In genomic region chr10:70381491-70382421, GRCh38 we compare ENCODE assay signal across 1 cellular context.
TF ChIP-seq lines count a peak whose summit lies in the region.

No MANE protein-coding gene starts in this region.

TF ChIP-seq in HepG2, 621 proteins besides CTCF, POLR2A, EP300 and RAD21 (continued from another document and continues in another):
- no peak for TF ChIP-seq MNT (IDR thresholded peaks at IDR 0.05)
- TF ChIP-seq ZNF768 (CRISPR knock-in tag; IDR thresholded peaks at IDR 0.05): no peak; the same call in 1 of the 2 replicates
- peak; percentile 66; the same call in 1 of the 2 replicates for TF ChIP-seq PHF21A (CRISPR knock-in tag; IDR thresholded peaks at IDR 0.05)
- TF ChIP-seq EED (CRISPR knock-in tag; IDR thresholded peaks at IDR 0.05): no peak
- TF ChIP-seq ZNF781 (CRISPR knock-in tag; IDR thresholded peaks at IDR 0.05; ENCODE audit: borderline replicate concordance, not compliant biosample characterization): peak; percentile 17
- no peak for TF ChIP-seq SOX6 (IDR thresholded peaks at IDR 0.05)
- no peak; the same call in 1 of the 2 replicates for TF ChIP-seq SOX6 (CRISPR knock-in tag; IDR thresholded peaks at IDR 0.05)
- no peak for TF ChIP-seq KLF15 (CRISPR knock-in tag; IDR thresholded peaks at IDR 0.05; ENCODE audit: borderline replicate concordance)
- no peak for TF ChIP-seq ZNF335 (CRISPR knock-in tag; IDR thresholded peaks at IDR 0.05)
- TF ChIP-seq ZNF547 (CRISPR knock-in tag; IDR thresholded peaks at IDR 0.05): peak; percentile 47; the same call in 1 of the 2 replicates
- TF ChIP-seq, protein P1, sequence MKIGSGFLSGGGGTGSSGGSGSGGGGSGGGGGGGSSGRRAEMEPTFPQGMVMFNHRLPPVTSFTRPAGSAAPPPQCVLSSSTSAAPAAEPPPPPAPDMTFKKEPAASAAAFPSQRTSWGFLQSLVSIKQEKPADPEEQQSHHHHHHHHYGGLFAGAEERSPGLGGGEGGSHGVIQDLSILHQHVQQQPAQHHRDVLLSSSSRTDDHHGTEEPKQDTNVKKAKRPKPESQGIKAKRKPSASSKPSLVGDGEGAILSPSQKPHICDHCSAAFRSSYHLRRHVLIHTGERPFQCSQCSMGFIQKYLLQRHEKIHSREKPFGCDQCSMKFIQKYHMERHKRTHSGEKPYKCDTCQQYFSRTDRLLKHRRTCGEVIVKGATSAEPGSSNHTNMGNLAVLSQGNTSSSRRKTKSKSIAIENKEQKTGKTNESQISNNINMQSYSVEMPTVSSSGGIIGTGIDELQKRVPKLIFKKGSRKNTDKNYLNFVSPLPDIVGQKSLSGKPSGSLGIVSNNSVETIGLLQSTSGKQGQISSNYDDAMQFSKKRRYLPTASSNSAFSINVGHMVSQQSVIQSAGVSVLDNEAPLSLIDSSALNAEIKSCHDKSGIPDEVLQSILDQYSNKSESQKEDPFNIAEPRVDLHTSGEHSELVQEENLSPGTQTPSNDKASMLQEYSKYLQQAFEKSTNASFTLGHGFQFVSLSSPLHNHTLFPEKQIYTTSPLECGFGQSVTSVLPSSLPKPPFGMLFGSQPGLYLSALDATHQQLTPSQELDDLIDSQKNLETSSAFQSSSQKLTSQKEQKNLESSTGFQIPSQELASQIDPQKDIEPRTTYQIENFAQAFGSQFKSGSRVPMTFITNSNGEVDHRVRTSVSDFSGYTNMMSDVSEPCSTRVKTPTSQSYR (CRISPR knock-in tag; IDR thresholded peaks at IDR 0.05; ENCODE audit: borderline replicate concordance): peak; percentile 6; the same call in 1 of the 2 replicates
- TF ChIP-seq POLR2AphosphoS2 (IDR thresholded peaks at IDR 0.05; ENCODE audit: low read depth, low read length): no peak
- TF ChIP-seq FOXK2 (IDR thresholded peaks at IDR 0.05): no peak
- TF ChIP-seq CCDC6 (CRISPR knock-in tag; IDR thresholded peaks at IDR 0.05): 0 out of 2 replicates have a peak, but pooled peaks have one; percentile 39
- TF ChIP-seq ZBTB38 (CRISPR knock-in tag; IDR thresholded peaks at IDR 0.05): 0 out of 2 replicates have a peak, but pooled peaks have one; percentile 6
- TF ChIP-seq, protein P2, sequence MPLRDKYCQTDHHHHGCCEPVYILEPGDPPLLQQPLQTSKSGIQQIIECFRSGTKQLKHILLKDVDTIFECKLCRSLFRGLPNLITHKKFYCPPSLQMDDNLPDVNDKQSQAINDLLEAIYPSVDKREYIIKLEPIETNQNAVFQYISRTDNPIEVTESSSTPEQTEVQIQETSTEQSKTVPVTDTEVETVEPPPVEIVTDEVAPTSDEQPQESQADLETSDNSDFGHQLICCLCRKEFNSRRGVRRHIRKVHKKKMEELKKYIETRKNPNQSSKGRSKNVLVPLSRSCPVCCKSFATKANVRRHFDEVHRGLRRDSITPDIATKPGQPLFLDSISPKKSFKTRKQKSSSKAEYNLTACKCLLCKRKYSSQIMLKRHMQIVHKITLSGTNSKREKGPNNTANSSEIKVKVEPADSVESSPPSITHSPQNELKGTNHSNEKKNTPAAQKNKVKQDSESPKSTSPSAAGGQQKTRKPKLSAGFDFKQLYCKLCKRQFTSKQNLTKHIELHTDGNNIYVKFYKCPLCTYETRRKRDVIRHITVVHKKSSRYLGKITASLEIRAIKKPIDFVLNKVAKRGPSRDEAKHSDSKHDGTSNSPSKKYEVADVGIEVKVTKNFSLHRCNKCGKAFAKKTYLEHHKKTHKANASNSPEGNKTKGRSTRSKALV (CRISPR knock-in tag; IDR thresholded peaks at IDR 0.05): peak; percentile 69; the same call in 1 of the 2 replicates
- peak; percentile 44; the same call in 1 of the 2 replicates for TF ChIP-seq ZFY (CRISPR knock-in tag; IDR thresholded peaks at IDR 0.05)
- TF ChIP-seq KLF9 (CRISPR knock-in tag; IDR thresholded peaks at IDR 0.05; ENCODE audit: low read depth): no peak
- TF ChIP-seq, protein P3, sequence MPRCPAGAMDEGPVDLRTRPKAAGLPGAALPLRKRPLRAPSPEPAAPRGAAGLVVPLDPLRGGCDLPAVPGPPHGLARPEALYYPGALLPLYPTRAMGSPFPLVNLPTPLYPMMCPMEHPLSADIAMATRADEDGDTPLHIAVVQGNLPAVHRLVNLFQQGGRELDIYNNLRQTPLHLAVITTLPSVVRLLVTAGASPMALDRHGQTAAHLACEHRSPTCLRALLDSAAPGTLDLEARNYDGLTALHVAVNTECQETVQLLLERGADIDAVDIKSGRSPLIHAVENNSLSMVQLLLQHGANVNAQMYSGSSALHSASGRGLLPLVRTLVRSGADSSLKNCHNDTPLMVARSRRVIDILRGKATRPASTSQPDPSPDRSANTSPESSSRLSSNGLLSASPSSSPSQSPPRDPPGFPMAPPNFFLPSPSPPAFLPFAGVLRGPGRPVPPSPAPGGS (CRISPR knock-in tag; IDR thresholded peaks at IDR 0.05): no peak; the same call in 1 of the 2 replicates
- peak; percentile 57 for TF ChIP-seq KDM5B (CRISPR knock-in tag; IDR thresholded peaks at IDR 0.05; ENCODE audit: borderline replicate concordance)
- TF ChIP-seq, protein P4, sequence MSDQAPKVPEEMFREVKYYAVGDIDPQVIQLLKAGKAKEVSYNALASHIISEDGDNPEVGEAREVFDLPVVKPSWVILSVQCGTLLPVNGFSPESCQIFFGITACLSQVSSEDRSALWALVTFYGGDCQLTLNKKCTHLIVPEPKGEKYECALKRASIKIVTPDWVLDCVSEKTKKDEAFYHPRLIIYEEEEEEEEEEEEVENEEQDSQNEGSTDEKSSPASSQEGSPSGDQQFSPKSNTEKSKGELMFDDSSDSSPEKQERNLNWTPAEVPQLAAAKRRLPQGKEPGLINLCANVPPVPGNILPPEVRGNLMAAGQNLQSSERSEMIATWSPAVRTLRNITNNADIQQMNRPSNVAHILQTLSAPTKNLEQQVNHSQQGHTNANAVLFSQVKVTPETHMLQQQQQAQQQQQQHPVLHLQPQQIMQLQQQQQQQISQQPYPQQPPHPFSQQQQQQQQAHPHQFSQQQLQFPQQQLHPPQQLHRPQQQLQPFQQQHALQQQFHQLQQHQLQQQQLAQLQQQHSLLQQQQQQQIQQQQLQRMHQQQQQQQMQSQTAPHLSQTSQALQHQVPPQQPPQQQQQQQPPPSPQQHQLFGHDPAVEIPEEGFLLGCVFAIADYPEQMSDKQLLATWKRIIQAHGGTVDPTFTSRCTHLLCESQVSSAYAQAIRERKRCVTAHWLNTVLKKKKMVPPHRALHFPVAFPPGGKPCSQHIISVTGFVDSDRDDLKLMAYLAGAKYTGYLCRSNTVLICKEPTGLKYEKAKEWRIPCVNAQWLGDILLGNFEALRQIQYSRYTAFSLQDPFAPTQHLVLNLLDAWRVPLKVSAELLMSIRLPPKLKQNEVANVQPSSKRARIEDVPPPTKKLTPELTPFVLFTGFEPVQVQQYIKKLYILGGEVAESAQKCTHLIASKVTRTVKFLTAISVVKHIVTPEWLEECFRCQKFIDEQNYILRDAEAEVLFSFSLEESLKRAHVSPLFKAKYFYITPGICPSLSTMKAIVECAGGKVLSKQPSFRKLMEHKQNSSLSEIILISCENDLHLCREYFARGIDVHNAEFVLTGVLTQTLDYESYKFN (CRISPR knock-in tag; conservative IDR thresholded peaks at IDR 0.05): no peak
- 0 out of 2 replicates have a peak, but pooled peaks have one; percentile 23 for TF ChIP-seq CBFB (CRISPR knock-in tag; IDR thresholded peaks at IDR 0.05)
- TF ChIP-seq TRIM24 (CRISPR knock-in tag; IDR thresholded peaks at IDR 0.05): no peak
- 0 out of 2 replicates have a peak, but pooled peaks have one; percentile 10 for TF ChIP-seq ZNF431 (CRISPR knock-in tag; IDR thresholded peaks at IDR 0.05; ENCODE audit: borderline replicate concordance, low read depth)
- TF ChIP-seq KLF16 (CRISPR knock-in tag; IDR thresholded peaks at IDR 0.05): no peak
- TF ChIP-seq, protein P5, sequence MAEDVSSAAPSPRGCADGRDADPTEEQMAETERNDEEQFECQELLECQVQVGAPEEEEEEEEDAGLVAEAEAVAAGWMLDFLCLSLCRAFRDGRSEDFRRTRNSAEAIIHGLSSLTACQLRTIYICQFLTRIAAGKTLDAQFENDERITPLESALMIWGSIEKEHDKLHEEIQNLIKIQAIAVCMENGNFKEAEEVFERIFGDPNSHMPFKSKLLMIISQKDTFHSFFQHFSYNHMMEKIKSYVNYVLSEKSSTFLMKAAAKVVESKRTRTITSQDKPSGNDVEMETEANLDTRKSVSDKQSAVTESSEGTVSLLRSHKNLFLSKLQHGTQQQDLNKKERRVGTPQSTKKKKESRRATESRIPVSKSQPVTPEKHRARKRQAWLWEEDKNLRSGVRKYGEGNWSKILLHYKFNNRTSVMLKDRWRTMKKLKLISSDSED (CRISPR knock-in tag; IDR thresholded peaks at IDR 0.05): no peak
- no peak for TF ChIP-seq ZNF557 (CRISPR knock-in tag; IDR thresholded peaks at IDR 0.05)
- TF ChIP-seq IKZF4 (CRISPR knock-in tag; IDR thresholded peaks at IDR 0.05; ENCODE audit: borderline replicate concordance, low read depth, not compliant biosample characterization): peak; percentile 57
- TF ChIP-seq ZBTB10 (CRISPR knock-in tag; IDR thresholded peaks at IDR 0.05; ENCODE audit: borderline replicate concordance): no peak
- TF ChIP-seq PHF8 (CRISPR knock-in tag; IDR thresholded peaks at IDR 0.05): peak; percentile 13
- 0 out of 2 replicates have a peak, but pooled peaks have one; percentile 70 for TF ChIP-seq ZNF776 (CRISPR knock-in tag; IDR thresholded peaks at IDR 0.05)
- TF ChIP-seq NFYB (CRISPR knock-in tag; IDR thresholded peaks at IDR 0.05): peak; percentile 60
- TF ChIP-seq ZNF18 (CRISPR knock-in tag; IDR thresholded peaks at IDR 0.05; ENCODE audit: insufficient replicate concordance): peak; percentile 42
- TF ChIP-seq, protein P6, sequence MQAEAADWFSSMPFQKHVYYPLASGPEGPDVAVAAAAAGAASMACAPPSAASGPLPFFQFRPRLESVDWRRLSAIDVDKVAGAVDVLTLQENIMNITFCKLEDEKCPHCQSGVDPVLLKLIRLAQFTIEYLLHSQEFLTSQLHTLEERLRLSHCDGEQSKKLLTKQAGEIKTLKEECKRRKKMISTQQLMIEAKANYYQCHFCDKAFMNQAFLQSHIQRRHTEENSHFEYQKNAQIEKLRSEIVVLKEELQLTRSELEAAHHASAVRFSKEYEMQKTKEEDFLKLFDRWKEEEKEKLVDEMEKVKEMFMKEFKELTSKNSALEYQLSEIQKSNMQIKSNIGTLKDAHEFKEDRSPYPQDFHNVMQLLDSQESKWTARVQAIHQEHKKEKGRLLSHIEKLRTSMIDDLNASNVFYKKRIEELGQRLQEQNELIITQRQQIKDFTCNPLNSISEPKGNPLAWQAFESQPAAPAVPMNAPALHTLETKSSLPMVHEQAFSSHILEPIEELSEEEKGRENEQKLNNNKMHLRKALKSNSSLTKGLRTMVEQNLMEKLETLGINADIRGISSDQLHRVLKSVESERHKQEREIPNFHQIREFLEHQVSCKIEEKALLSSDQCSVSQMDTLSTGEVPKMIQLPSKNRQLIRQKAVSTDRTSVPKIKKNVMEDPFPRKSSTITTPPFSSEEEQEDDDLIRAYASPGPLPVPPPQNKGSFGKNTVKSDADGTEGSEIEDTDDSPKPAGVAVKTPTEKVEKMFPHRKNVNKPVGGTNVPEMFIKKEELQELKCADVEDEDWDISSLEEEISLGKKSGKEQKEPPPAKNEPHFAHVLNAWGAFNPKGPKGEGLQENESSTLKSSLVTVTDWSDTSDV (CRISPR knock-in tag; IDR thresholded peaks at IDR 0.05): peak; percentile 89; the same call in 1 of the 2 replicates
- TF ChIP-seq ZNF225 (CRISPR knock-in tag; IDR thresholded peaks at IDR 0.05): peak; percentile 66; the same call in 1 of the 2 replicates
- TF ChIP-seq ZNF777 (CRISPR knock-in tag; IDR thresholded peaks at IDR 0.05): 0 out of 2 replicates have a peak, but pooled peaks have one; percentile 41
